15 cellular contexts compared by ENCODE assay signal in the genomic region with DNA sequence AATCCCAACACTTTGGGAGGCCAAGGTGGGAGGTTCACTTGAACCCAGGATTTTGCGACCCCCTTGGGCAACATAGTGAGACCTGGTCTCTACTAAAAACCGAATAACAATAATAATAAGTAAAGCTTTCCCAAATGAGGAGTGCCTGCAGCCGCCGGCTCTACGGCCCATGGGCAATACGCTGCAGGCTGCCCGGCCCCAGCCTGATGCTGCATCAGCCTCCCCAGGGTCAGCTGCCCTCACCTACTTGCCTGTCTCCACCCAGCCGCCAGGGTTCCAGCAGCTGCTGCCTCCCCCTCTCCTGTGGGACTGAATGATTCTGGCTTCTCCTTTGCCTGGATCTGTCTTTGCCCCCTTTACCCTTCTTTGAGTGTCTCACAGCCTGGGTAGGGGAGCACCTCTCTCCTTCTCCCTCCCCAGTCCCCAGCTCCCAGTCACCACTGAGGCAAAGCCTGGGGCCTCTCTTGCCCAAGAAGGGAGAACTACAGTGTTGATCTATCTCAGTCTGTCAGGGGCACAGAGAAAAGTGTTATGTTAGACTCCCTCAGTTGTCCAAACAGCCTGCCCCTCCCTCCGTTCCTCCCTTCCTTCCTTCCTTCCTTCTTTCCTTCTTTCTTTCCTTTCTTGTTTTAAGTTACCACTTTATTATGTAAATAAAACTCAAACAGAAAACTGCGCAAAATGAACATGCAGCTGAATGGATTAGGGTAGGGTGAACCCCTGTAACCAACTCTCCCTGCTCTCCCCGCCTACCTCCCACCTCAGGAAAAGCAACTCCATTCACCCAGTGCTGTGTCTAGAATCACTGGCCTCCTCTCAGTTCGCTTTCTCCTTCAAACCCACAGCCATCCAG.
"Had no signal": no experiment of that assay in that cellular context is flagged by ENCODE, and none has a peak within 500 bp of the region (broad histone marks: within the 10 kb centered on the region; RNA-seq: fewer than 3 reads in every experiment).

No MANE protein-coding gene starts in this region.

- H3K4me1 Mint-ChIP-seq: activated CD4-positive, alpha-beta memory T cell treated with anti-CD3 and anti-CD28 coated beads, Interleukin-2, amount 10 ng/mL, durations not matched to agents 7 days and 5 days; activated naive CD8-positive, alpha-beta T cell treated with anti-CD3 and anti-CD28 coated beads, Interleukin-2, amount 50 U/mL, for 24 hours; stimulated activated naive B cell treated with anti-CD40 and anti-IgM and Interleukin-4, amounts not matched to agents 10 μg/mL and 1 μg/mL and 100 μg/mL, for 72 hours had no signal

- H3K27ac ChIP-seq: ascending aorta, cardiac muscle cell had no signal

- H3K9me3 ChIP-seq: ascending aorta, heart left ventricle, transverse colon had no signal

- FAIRE-seq: colon, frontal cortex had no signal

- H3K4me3 ChIP-seq: ascending aorta, cardiac muscle cell, heart left ventricle, transverse colon had no signal

- H3K27me3 ChIP-seq: ascending aorta, cardiac muscle cell, heart left ventricle, transverse colon had no signal

- H3K36me3 Mint-ChIP-seq: mesothelial cell of epicardium; stimulated activated naive B cell treated with anti-CD40 and anti-IgM and Interleukin-4, amounts not matched to agents 10 μg/mL and 1 μg/mL and 100 μg/mL, for 72 hours had no signal

- DNase-seq: activated CD4-positive, alpha-beta memory T cell treated with anti-CD3 and anti-CD28 coated beads, Interleukin-2, amount 10 ng/mL, durations not matched to agents 7 days and 5 days; activated naive CD4-positive, alpha-beta T cell treated with Interleukin-2 at 50 U/mL for 16 hours; activated naive CD8-positive, alpha-beta T cell treated with anti-CD3 and anti-CD28 coated beads, Interleukin-2, amount 50 U/mL, for 24 hours; heart left ventricle; right cardiac atrium; stimulated activated CD4-positive, alpha-beta T cell treated with anti-CD3 and anti-CD28 coated beads, Interleukin-1b, Interleukin-23, amount 100 ng/mL, for 48 hours; stimulated activated naive B cell treated with anti-CD40 and anti-IgM and Interleukin-4, amounts not matched to agents 10 μg/mL and 1 μg/mL and 100 μg/mL, for 72 hours; substantia nigra; T-helper 9 cell; transverse colon had no signal

- H3K27ac Mint-ChIP-seq: activated CD4-positive, alpha-beta memory T cell treated with anti-CD3 and anti-CD28 coated beads, Interleukin-2, amount 10 ng/mL, durations not matched to agents 7 days and 5 days; activated naive CD8-positive, alpha-beta T cell treated with anti-CD3 and anti-CD28 coated beads, Interleukin-2, amount 50 U/mL, for 24 hours; mesothelial cell of epicardium; stimulated activated naive B cell treated with anti-CD40 and anti-IgM and Interleukin-4, amounts not matched to agents 10 μg/mL and 1 μg/mL and 100 μg/mL, for 72 hours had no signal

- H3K36me3 ChIP-seq: ascending aorta, cardiac muscle cell, heart left ventricle, transverse colon had no signal

- H3K4me3 Mint-ChIP-seq: activated CD4-positive, alpha-beta memory T cell treated with anti-CD3 and anti-CD28 coated beads, Interleukin-2, amount 10 ng/mL, durations not matched to agents 7 days and 5 days; activated naive CD8-positive, alpha-beta T cell treated with anti-CD3 and anti-CD28 coated beads, Interleukin-2, amount 50 U/mL, for 24 hours; mesothelial cell of epicardium; stimulated activated naive B cell treated with anti-CD40 and anti-IgM and Interleukin-4, amounts not matched to agents 10 μg/mL and 1 μg/mL and 100 μg/mL, for 72 hours had no signal

- ATAC-seq: activated naive CD8-positive, alpha-beta T cell treated with anti-CD3 and anti-CD28 coated beads, Interleukin-2, amount 50 U/mL, for 24 hours; stimulated activated naive B cell treated with anti-CD40 and anti-IgM and Interleukin-4, amounts not matched to agents 10 μg/mL and 1 μg/mL and 100 μg/mL, for 72 hours had no signal

- H3K27me3 Mint-ChIP-seq: activated CD4-positive, alpha-beta memory T cell treated with anti-CD3 and anti-CD28 coated beads, Interleukin-2, amount 10 ng/mL, durations not matched to agents 7 days and 5 days had no signal

- H3K9me3 Mint-ChIP-seq: activated CD4-positive, alpha-beta memory T cell treated with anti-CD3 and anti-CD28 coated beads, Interleukin-2, amount 10 ng/mL, durations not matched to agents 7 days and 5 days; activated naive CD8-positive, alpha-beta T cell treated with anti-CD3 and anti-CD28 coated beads, Interleukin-2, amount 50 U/mL, for 24 hours; mesothelial cell of epicardium; stimulated activated naive B cell treated with anti-CD40 and anti-IgM and Interleukin-4, amounts not matched to agents 10 μg/mL and 1 μg/mL and 100 μg/mL, for 72 hours had no signal
